In genomic region chr2:128500136-128500800, GRCh38 we compare ENCODE assay signal across 30 cellular contexts.
DNase-seq lines count a peak whose midpoint lies in the region; ATAC-seq and TF ChIP-seq lines count a peak whose summit lies in the region.
"Had no signal": no experiment of that assay in that cellular context is flagged by ENCODE, and none has a peak within 500 bp of the region (broad histone marks: within the 10 kb centered on the region; RNA-seq: fewer than 3 reads in every experiment).

No MANE protein-coding gene starts in this region.

- peak overlapping the region; percentile 47 to 80 (median 66) for H3K27ac Mint-ChIP-seq in nephron
- H3K27ac Mint-ChIP-seq: activated T-cell treated with anti-CD3 and anti-CD28 coated beads, Interleukin-2, amount 50 U/mL, for 24 hours; CD4-positive, alpha-beta memory T cell; natural killer cell had no signal

- no peaks in the 10 kb centered on the region for H3K27me3 ChIP-seq in SJSA1 (replicated peaks)
- no peaks in the 10 kb centered on the region for H3K27me3 ChIP-seq in gastrocnemius medialis
- H3K27me3 ChIP-seq: ascending aorta, heart right ventricle, suprapubic skin had no signal

- TF ChIP-seq POLR2A in gastrocnemius medialis (IDR thresholded peaks at IDR 0.05) = no peak

- H3K9me3 Mint-ChIP-seq in nephron = no peaks in the 10 kb centered on the region
- H3K9me3 Mint-ChIP-seq: activated T-cell treated with anti-CD3 and anti-CD28 coated beads, Interleukin-2, amount 50 U/mL, for 24 hours; CD4-positive, alpha-beta memory T cell; natural killer cell had no signal

- intact Hi-C loops in gastrocnemius medialis (cut with DNase I; ENCODE audit: low total_unique reads) = no loop called here

- no peak overlapping the region for H3K4me3 ChIP-seq in SJSA1
- no peak overlapping the region for H3K4me3 ChIP-seq in gastrocnemius medialis
- H3K4me3 ChIP-seq: ascending aorta, GM12878, heart right ventricle, lower lobe of right lung, suprapubic skin had no signal

- no peak overlapping the region for H3K4me3 Mint-ChIP-seq in nephron
- H3K4me3 Mint-ChIP-seq: activated T-cell treated with anti-CD3 and anti-CD28 coated beads, Interleukin-2, amount 50 U/mL, for 24 hours; CD4-positive, alpha-beta memory T cell; natural killer cell had no signal

- TF ChIP-seq CTCF in nephron (IDR thresholded peaks at IDR 0.05; ENCODE audit: unreplicated experiment in 3 of 3) = no peak
- TF ChIP-seq CTCF in gastrocnemius medialis (IDR thresholded peaks at IDR 0.05 in 4 of 5, conservative IDR thresholded peaks at IDR 0.05 in 1 of 5) = no peak

- no peak for ATAC-seq in gastrocnemius medialis
- ATAC-seq: GM12878, heart right ventricle, lower lobe of right lung had no signal

- no peaks in the 10 kb centered on the region for H3K9me3 ChIP-seq in SJSA1 (replicated peaks)
- H3K9me3 ChIP-seq in gastrocnemius medialis = no peaks in the 10 kb centered on the region
- H3K9me3 ChIP-seq: ascending aorta, heart right ventricle, lower lobe of right lung, suprapubic skin had no signal

- H3K36me3 ChIP-seq in SJSA1 (no peaks in the 10 kb centered on the region), gastrocnemius medialis (no peaks in the 10 kb centered on the region)
- H3K36me3 ChIP-seq: ascending aorta, heart right ventricle, lower lobe of right lung, suprapubic skin had no signal

- H3K27me3 Mint-ChIP-seq in nephron (ENCODE audit: low read depth) = peaks cover 4% of the 10 kb centered on the region
- H3K27me3 Mint-ChIP-seq: CD4-positive, alpha-beta memory T cell had no signal

- peaks cover 49% of the 10 kb centered on the region for H3K4me1 Mint-ChIP-seq in nephron
- H3K4me1 Mint-ChIP-seq: CD4-positive, alpha-beta memory T cell; natural killer cell had no signal

- H3K27ac ChIP-seq in SJSA1 = peak overlapping the region; percentile 81
- no peak overlapping the region for H3K27ac ChIP-seq in gastrocnemius medialis
- H3K27ac ChIP-seq: ascending aorta, heart right ventricle, lower lobe of right lung, suprapubic skin, VCaP had no signal

- in situ Hi-C loops in gastrocnemius medialis (cut with MboI; ENCODE audit: low sequenced_read_pairs in 4 of 4) = no loop called here

- H3K36me3 Mint-ChIP-seq in nephron (ENCODE audit: low read depth) = no peaks in the 10 kb centered on the region
- H3K36me3 Mint-ChIP-seq: CD4-positive, alpha-beta memory T cell; natural killer cell had no signal

- peak; percentile 13 for DNase-seq in activated effector memory CD4-positive, alpha-beta T cell treated with anti-CD3 and anti-CD28 coated beads, Interleukin-2, amount 50 U/mL, for 16 hours
- DNase-seq in activated effector memory CD4-positive, alpha-beta T cell treated with Interleukin-2 at 50 U/mL for 16 hours = no peak
- DNase-seq in SJSA1 (ENCODE audit: low read depth in 1 of 2, low spot score in 2 of 2) (peak; percentile 76 to 77), NCI-H446 (lab: John Stamatoyannopoulos, UW) (no peak), T-helper 1 cell (no peak), gastrocnemius medialis (no peak), COLO829 (ENCODE audit: low spot score) (no peak)
- DNase-seq: 8988T; activated CD4-positive, alpha-beta T cell treated with anti-CD3 and anti-CD28 coated beads for 48 hours; activated T-cell treated with anti-CD3 and anti-CD28 coated beads, Interleukin-2, amount 50 U/mL, for 24 hours; caudate nucleus; CD4-positive, alpha-beta memory T cell; dermis blood vessel endothelial cell; DMS 273 treated with DMSO at 0.1 percent for 48 hours; foreskin melanocyte; heart right ventricle; Karpas-422; lower lobe of right lung; natural killer cell; NCI-H1436; NCI-H2081 treated with DMSO at 0.1 percent for 48 hours; NCI-H82; SIG-M5; stimulated activated naive CD4-positive, alpha-beta T cell; T1000 had no signal

- peaks cover 43% of the 10 kb centered on the region for H3K4me1 ChIP-seq in SJSA1 (replicated peaks)
- H3K4me1 ChIP-seq in gastrocnemius medialis = no peaks in the 10 kb centered on the region
- H3K4me1 ChIP-seq: suprapubic skin had no signal

Comparison
In these comparisons a context has a peak if more than half of its experiments do, and no peak if none do; other contexts are left out.
1. DNase-seq: peak in activated effector memory CD4-positive, alpha-beta T cell treated with anti-CD3 and anti-CD28 coated beads, Interleukin-2, amount 50 U/mL, for 16 hours (single experiment) and SJSA1 (2 of 2); none in activated effector memory CD4-positive, alpha-beta T cell treated with Interleukin-2 at 50 U/mL for 16 hours (single experiment), NCI-H446 (0 of 2), T-helper 1 cell (0 of 5), gastrocnemius medialis (0 of 2) and COLO829 (single experiment).